Comparison of ENCODE assay signal across 8 cellular contexts in the genomic region with DNA sequence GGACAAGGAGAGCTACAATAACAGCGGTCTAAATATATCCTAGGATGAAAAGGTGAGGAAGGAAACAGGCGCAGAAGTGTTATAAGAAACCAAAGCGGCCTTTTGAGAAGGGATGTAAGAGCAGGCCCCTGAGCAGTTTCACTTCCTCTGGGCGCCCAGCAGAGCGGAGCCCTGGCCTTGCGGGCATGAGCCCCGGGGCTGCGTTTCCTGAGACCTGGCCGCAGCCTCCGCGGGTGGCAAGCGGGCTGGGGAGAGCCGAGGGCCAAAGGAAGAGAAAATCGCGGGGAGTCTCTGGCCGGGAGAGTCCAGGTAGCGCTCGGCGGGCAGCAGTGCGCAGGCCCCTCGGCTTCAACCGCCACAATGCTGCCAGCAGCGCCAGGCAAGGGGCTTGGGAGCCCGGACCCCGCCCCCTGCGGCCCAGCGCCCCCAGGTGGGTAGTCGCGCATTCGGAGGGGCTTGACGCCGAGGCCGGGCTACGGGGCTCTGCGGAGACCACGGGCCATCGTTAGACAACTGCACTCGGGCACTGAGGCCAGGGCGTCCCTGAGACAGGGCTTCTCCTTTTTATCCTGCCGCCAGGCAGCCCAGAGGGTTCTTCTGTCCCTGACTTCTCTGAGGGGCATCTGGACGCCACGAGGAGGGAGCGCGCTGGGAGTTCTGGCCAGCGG. TPM values are rescaled to one million over a fixed set of nuclear protein-coding genes. Genes with fewer than 3 reads are reported as not detected.
DNase-seq lines count a peak whose midpoint lies in the region; ATAC-seq, FAIRE-seq and TF ChIP-seq lines count a peak whose summit lies in the region.

A gene with protein sequence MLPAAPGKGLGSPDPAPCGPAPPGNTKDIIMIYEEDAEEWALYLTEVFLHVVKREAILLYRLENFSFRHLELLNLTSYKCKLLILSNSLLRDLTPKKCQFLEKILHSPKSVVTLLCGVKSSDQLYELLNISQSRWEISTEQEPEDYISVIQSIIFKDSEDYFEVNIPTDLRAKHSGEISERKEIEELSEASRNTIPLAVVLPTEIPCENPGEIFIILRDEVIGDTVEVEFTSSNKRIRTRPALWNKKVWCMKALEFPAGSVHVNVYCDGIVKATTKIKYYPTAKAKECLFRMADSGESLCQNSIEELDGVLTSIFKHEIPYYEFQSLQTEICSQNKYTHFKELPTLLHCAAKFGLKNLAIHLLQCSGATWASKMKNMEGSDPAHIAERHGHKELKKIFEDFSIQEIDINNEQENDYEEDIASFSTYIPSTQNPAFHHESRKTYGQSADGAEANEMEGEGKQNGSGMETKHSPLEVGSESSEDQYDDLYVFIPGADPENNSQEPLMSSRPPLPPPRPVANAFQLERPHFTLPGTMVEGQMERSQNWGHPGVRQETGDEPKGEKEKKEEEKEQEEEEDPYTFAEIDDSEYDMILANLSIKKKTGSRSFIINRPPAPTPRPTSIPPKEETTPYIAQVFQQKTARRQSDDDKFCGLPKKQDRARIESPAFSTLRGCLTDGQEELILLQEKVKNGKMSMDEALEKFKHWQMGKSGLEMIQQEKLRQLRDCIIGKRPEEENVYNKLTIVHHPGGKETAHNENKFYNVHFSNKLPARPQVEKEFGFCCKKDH (plus strand): TSS at position 210 of the 668 bp plus-strand sequence. CDS start 151 bp downstream, at position 361.

- ATAC-seq in HCT116 = peak; percentile 82

- no peak; the same call in 1 of the 2 replicates for TF ChIP-seq RAD21 in HCT116 (IDR thresholded peaks at IDR 0.05; ENCODE audit: low read depth)

- POLR2A ChIA-PET in HCT116 (lab: Charles Lee) (no interaction called here), endothelial cell of umbilical vein (lab: Charles Lee) (no interaction called here)

- H3K79me2 ChIP-seq in HCT116 (ENCODE audit: insufficient read depth, low read length) (no peaks in the 10 kb centered on the region), endothelial cell of umbilical vein (ENCODE audit: control insufficient read depth, insufficient read depth, low read length) (no peaks in the 10 kb centered on the region)

- no peaks in the 10 kb centered on the region for H4K20me1 ChIP-seq in HCT116 (ENCODE audit: insufficient read depth)
- H4K20me1 ChIP-seq in endothelial cell of umbilical vein (replicated peaks; ENCODE audit: control insufficient read depth, extremely low read depth, insufficient read depth, low read length) = no peaks in the 10 kb centered on the region

- no peaks in the 10 kb centered on the region for H3K9me2 ChIP-seq in HCT116 (ENCODE audit: insufficient read depth)

- H3K9ac ChIP-seq in HCT116 (ENCODE audit: low read length) (peak within 1 kb of the TSS; percentile 71), endothelial cell of umbilical vein (replicated peaks; ENCODE audit: extremely low read depth, insufficient read depth, low read length) (peak within 1 kb of the TSS; percentile 60)

- H3K27me3 ChIP-seq in HCT116 (ENCODE audit: insufficient read depth, low read length) = no peaks in the 10 kb centered on the region
- H3K27me3 ChIP-seq in MG63 = no peaks in the 10 kb centered on the region
- H3K27me3 ChIP-seq in endothelial cell of umbilical vein (ENCODE audit: control insufficient read depth in 2 of 2, insufficient read depth in 2 of 2, low read length in 2 of 2) = no peaks in the 10 kb centered on the region

- peaks cover 9% of the 10 kb centered on the region for H3K9me3 Mint-ChIP-seq in activated CD4-positive, alpha-beta T cell treated with anti-CD3 and anti-CD28 coated beads, Interleukin-2, amount 10 ng/mL, durations not matched to agents 24 days and 14 days
- H3K9me3 Mint-ChIP-seq in stimulated activated naive CD8-positive, alpha-beta T cell treated with anti-CD3 and anti-CD28 coated beads, Interleukin-15, Interleukin-2, amounts not matched to agents 100 ng/mL and 50 ng/mL, for 24 hours = peaks cover 3% of the 10 kb centered on the region

- TF ChIP-seq POLR2A in HCT116 (IDR thresholded peaks at IDR 0.05; ENCODE audit: borderline replicate concordance, extremely low read depth, insufficient read depth, insufficient read length) (peak; percentile 31), endothelial cell of umbilical vein (IDR thresholded peaks at IDR 0.05; ENCODE audit: low read depth, low read length) (no peak)

- H3K4me3 ChIP-seq in HCT116 (replicated peaks in 1 of 2; ENCODE audit: low read depth in 1 of 2, low read length in 2 of 2) (peak within 1 kb of the TSS; percentile 53 to 68), MG63 (peak within 1 kb of the TSS; percentile 42), endothelial cell of umbilical vein (replicated peaks in 1 of 3; ENCODE audit: insufficient read depth in 1 of 3, low read depth in 1 of 3, low read length in 3 of 3) (peak within 1 kb of the TSS; percentile 30 to 65 (median 32))

- peaks cover 12% of the 10 kb centered on the region for H3K4me1 Mint-ChIP-seq in activated CD4-positive, alpha-beta T cell treated with anti-CD3 and anti-CD28 coated beads, Interleukin-2, amount 10 ng/mL, durations not matched to agents 24 days and 14 days
- peaks cover 27% of the 10 kb centered on the region for H3K4me1 Mint-ChIP-seq in stimulated activated naive CD8-positive, alpha-beta T cell treated with anti-CD3 and anti-CD28 coated beads, Interleukin-15, Interleukin-2, amounts not matched to agents 100 ng/mL and 50 ng/mL, for 24 hours (ENCODE audit: low read depth)

- dilution Hi-C loops in endothelial cell of umbilical vein (cut with MboI; ENCODE audit: extremely low pct_ligation_motif_present, low sequenced_read_pairs) = no loop called here

- intact Hi-C loops in HCT116 (cut with micrococcal nuclease) = no loop called here
- intact Hi-C loops in activated CD4-positive, alpha-beta T cell treated with anti-CD3 and anti-CD28 coated beads, Interleukin-2, amount 10 ng/mL, durations not matched to agents 24 days and 14 days (cut with micrococcal nuclease) = no loop called here
- intact Hi-C loops in endothelial cell of umbilical vein (cut with micrococcal nuclease) = loop anchor here (5.0 kb wide), 2 partner anchors 347 to 623 kb away; no protein-coding TSS in a partner anchor

- FAIRE-seq in endothelial cell of umbilical vein (lab: Jason Lieb, UNC) = no peak

- H3K4me1 ChIP-seq in HCT116 (ENCODE audit: control insufficient read depth in 1 of 2, insufficient read depth in 2 of 2, low read length in 2 of 2) (peaks cover 22 to 32% of the 10 kb centered on the region in 2 experiments; a peak in 3 of 4 replicates), endothelial cell of umbilical vein (ENCODE audit: control insufficient read depth, extremely low read depth, insufficient read depth, low read length) (peaks cover 4% of the 10 kb centered on the region)

- H3K9me1 ChIP-seq in endothelial cell of umbilical vein (replicated peaks; ENCODE audit: control insufficient read depth, extremely low read depth, insufficient read depth, low read length) = no peaks in the 10 kb centered on the region

- peak within 1 kb of the TSS; percentile 85 for H3K27ac ChIP-seq in HCT116 (ENCODE audit: low read depth, low read length)
- no peak within 1 kb of the TSS for H3K27ac ChIP-seq in endothelial cell of umbilical vein (ENCODE audit: insufficient read depth, low read depth, low read length)

- H3K4me2 ChIP-seq in HCT116 (ENCODE audit: low read length) (peak within 1 kb of the TSS; percentile 82), endothelial cell of umbilical vein (ENCODE audit: insufficient read depth, low read length) (peak within 1 kb of the TSS; percentile 81)

- peak within 1 kb of the TSS; percentile 87 for H2AFZ ChIP-seq in HCT116 (ENCODE audit: low read depth, low read length, poor library complexity, severe bottlenecking)
- peak within 1 kb of the TSS; percentile 83 for H2AFZ ChIP-seq in endothelial cell of umbilical vein (ENCODE audit: low read depth, low read length)

- H3K36me3 ChIP-seq in HCT116 (ENCODE audit: control insufficient read depth in 1 of 2, insufficient read depth in 2 of 2, low read length in 2 of 2) (no peaks in the 10 kb centered on the region), MG63 (no peaks in the 10 kb centered on the region), endothelial cell of umbilical vein (ENCODE audit: control insufficient read depth in 2 of 2, extremely low read depth in 1 of 2, insufficient read depth in 2 of 2, low read length in 2 of 2) (no peaks in the 10 kb centered on the region)

- DNase-seq in HCT116 (ENCODE audit: low read depth, low spot score) (peak; percentile 57), MG63 (peak; percentile 51), endothelial cell of umbilical vein (ENCODE audit: low read depth, low spot score) (peak; percentile 62), medulla oblongata (ENCODE audit: extremely low spot score) (peak; percentile 53), HUDEP-2 (lab: John Stamatoyannopoulos, UW; ENCODE audit: unreplicated experiment in 76 of 76) (no peak)
- peak; percentile 79 for DNase-seq in activated CD4-positive, alpha-beta T cell treated with anti-CD3 and anti-CD28 coated beads, Interleukin-2, amount 10 ng/mL, durations not matched to agents 24 days and 14 days

- no peak within 1 kb of the TSS for H3K27ac Mint-ChIP-seq in activated CD4-positive, alpha-beta T cell treated with anti-CD3 and anti-CD28 coated beads, Interleukin-2, amount 10 ng/mL, durations not matched to agents 24 days and 14 days
- H3K27ac Mint-ChIP-seq in stimulated activated naive CD8-positive, alpha-beta T cell treated with anti-CD3 and anti-CD28 coated beads, Interleukin-15, Interleukin-2, amounts not matched to agents 100 ng/mL and 50 ng/mL, for 24 hours = peak within 1 kb of the TSS; percentile 92

- H3K36me3 Mint-ChIP-seq in activated CD4-positive, alpha-beta T cell treated with anti-CD3 and anti-CD28 coated beads, Interleukin-2, amount 10 ng/mL, durations not matched to agents 24 days and 14 days (ENCODE audit: low read depth) = peaks cover 3% of the 10 kb centered on the region
- no peaks in the 10 kb centered on the region for H3K36me3 Mint-ChIP-seq in stimulated activated naive CD8-positive, alpha-beta T cell treated with anti-CD3 and anti-CD28 coated beads, Interleukin-15, Interleukin-2, amounts not matched to agents 100 ng/mL and 50 ng/mL, for 24 hours (ENCODE audit: low read depth)

- peaks cover 54% of the 10 kb centered on the region for H3K27me3 Mint-ChIP-seq in activated CD4-positive, alpha-beta T cell treated with anti-CD3 and anti-CD28 coated beads, Interleukin-2, amount 10 ng/mL, durations not matched to agents 24 days and 14 days
- peaks cover 44% of the 10 kb centered on the region for H3K27me3 Mint-ChIP-seq in stimulated activated naive CD8-positive, alpha-beta T cell treated with anti-CD3 and anti-CD28 coated beads, Interleukin-15, Interleukin-2, amounts not matched to agents 100 ng/mL and 50 ng/mL, for 24 hours

- CTCF ChIA-PET in HCT116 (lab: Charles Lee) (no interaction called here), endothelial cell of umbilical vein (lab: Charles Lee) (interaction anchor here (1.1 kb wide), 1 partner anchor 15 kb away, joined by 4 read pairs; no protein-coding TSS in a partner anchor)

- BruUV-seq in HCT116 (replicated peaks; lab: Mats Ljungman, UMichigan) = no TSS peak
- BruUV-seq in endothelial cell of umbilical vein (replicated peaks; lab: Mats Ljungman, UMichigan) = no TSS peak

- RAD21 ChIA-PET in HCT116 (lab: Charles Lee; ENCODE audit: low non-redundant PET in 1 of 2, low total read pairs in 2 of 2, uncharacterized antibody in 2 of 2, unreplicated experiment in 2 of 2) = no interaction called here

- H3K9me3 ChIP-seq in HCT116 (ENCODE audit: control insufficient read depth in 1 of 2, insufficient read depth in 1 of 2, low read depth in 1 of 2, low read length in 2 of 2) = no peaks in the 10 kb centered on the region
- H3K9me3 ChIP-seq in MG63 = no peaks in the 10 kb centered on the region
- H3K9me3 ChIP-seq in endothelial cell of umbilical vein (replicated peaks; ENCODE audit: control insufficient read depth, insufficient read depth, low read length) = no peaks in the 10 kb centered on the region

- TF ChIP-seq CTCF in GM12873 (IDR thresholded peaks at IDR 0.05; ENCODE audit: insufficient read depth, low read depth, low read length, missing control alignments) = peak; percentile 22
- TF ChIP-seq CTCF in HCT116 (IDR thresholded peaks at IDR 0.05 in 2 of 3, conservative IDR thresholded peaks at IDR 0.05 in 1 of 3; ENCODE audit: borderline replicate concordance in 1 of 3, insufficient read depth in 1 of 3, low read depth in 2 of 3, low read length in 2 of 3) = peak in 2 of 3 experiments; percentile 16 to 21; a peak in 1 of 6 replicates
- peak; percentile 25 to 67 for TF ChIP-seq CTCF in endothelial cell of umbilical vein (IDR thresholded peaks at IDR 0.05; ENCODE audit: extremely low read depth in 1 of 2, insufficient read depth in 1 of 2, low read depth in 1 of 2, low read length in 2 of 2)

- peak within 1 kb of the TSS; percentile 86 for H3K4me3 Mint-ChIP-seq in activated CD4-positive, alpha-beta T cell treated with anti-CD3 and anti-CD28 coated beads, Interleukin-2, amount 10 ng/mL, durations not matched to agents 24 days and 14 days
- H3K4me3 Mint-ChIP-seq in stimulated activated naive CD8-positive, alpha-beta T cell treated with anti-CD3 and anti-CD28 coated beads, Interleukin-15, Interleukin-2, amounts not matched to agents 100 ng/mL and 50 ng/mL, for 24 hours = peak within 1 kb of the TSS; percentile 82

RNA-seq across cellular contexts. Expression of the gene that starts here (rescaled TPM):
- total RNA-seq in HCT116 (2021; ENCODE audit: unreplicated experiment) (2.4 TPM), endothelial cell of umbilical vein (0.29 and 0.60 TPM in 2 replicates)
- 3.3 and 3.9 TPM in 2 replicates for polyA plus RNA-seq in HCT116 (2012)
- total RNA-seq in MG63 (2014; rRNA removed; shearing (Covaris generic); ENCODE audit: low replicate concordance) = 1.1 TPM in 1 of 2 replicates, not detected in the other
- total RNA-seq in activated CD4-positive, alpha-beta T cell treated with anti-CD3 and anti-CD28 coated beads, Interleukin-2, amount 10 ng/mL, durations not matched to agents 24 days and 14 days = not detected in 2 replicates
- polyA plus RNA-seq in endothelial cell of umbilical vein = 0.13 and 0.32 TPM in 2 replicates
- polyA plus RNA-seq in endothelial cell of umbilical vein (2011; cell fraction: cytosol; rRNA removed) = 0.38 and 0.40 TPM in 2 replicates
- polyA plus RNA-seq in endothelial cell of umbilical vein (2011; cell fraction: nucleus; rRNA removed) = 0.34 and 0.57 TPM in 2 replicates
- 0.24 TPM in 1 of 2 replicates, not detected in the other for polyA plus RNA-seq in endothelial cell of umbilical vein (2012)
- 1.5 TPM in 1 of 2 replicates, not detected in the other for polyA minus RNA-seq in endothelial cell of umbilical vein
- polyA minus RNA-seq in endothelial cell of umbilical vein (2011; cell fraction: cytosol; rRNA and poly(A)+ RNA removed) = not detected
- 0.34 and 0.43 TPM in 2 replicates for polyA minus RNA-seq in endothelial cell of umbilical vein (2011; cell fraction: nucleus; rRNA and poly(A)+ RNA removed)

Comparison
In these comparisons a context has a peak if more than half of its experiments do, and no peak if none do; other contexts are left out.
1. Peak in DNase-seq in activated CD4-positive, alpha-beta T cell treated with anti-CD3 and anti-CD28 coated beads, Interleukin-2, amount 10 ng/mL, durations not matched to agents 24 days and 14 days; RNA of the gene not detected or under 1 TPM.
2. DNase-seq: peak in HCT116 (single experiment), MG63 (single experiment), endothelial cell of umbilical vein (single experiment) and medulla oblongata (single experiment); none in HUDEP-2 (0 of 76).
3. Peak in every context shown above with its lines, with median percentiles within 50 percentile points of each other: CTCF ChIP-seq and H3K4me3 ChIP-seq.